1 cellular context compared by ENCODE assay signal in genomic region chr3:123201557-123202427, GRCh38.
TF ChIP-seq lines count a peak whose summit lies in the region.

Gene SEC22A, plus strand, starts transcription at chr3:123201943. Its CDS starts 7,275 bp downstream, at chr3:123209218.

TF ChIP-seq in WTC11, 78 proteins besides CTCF, POLR2A, EP300 and RAD21 (continued from another document):
- TF ChIP-seq E2F1 (CRISPR knock-in tag; IDR thresholded peaks at IDR 0.05), result 0 out of 2 replicates have a peak, but pooled peaks have one; percentile 59
- 0 out of 2 replicates have a peak, but pooled peaks have one; percentile 2 for TF ChIP-seq CREB1 (CRISPR knock-in tag; IDR thresholded peaks at IDR 0.05)
- no peak for TF ChIP-seq TEAD1 (CRISPR knock-in tag; IDR thresholded peaks at IDR 0.05)
- no peak for TF ChIP-seq PREB (CRISPR knock-in tag; IDR thresholded peaks at IDR 0.05; ENCODE audit: borderline replicate concordance)
- 0 out of 2 replicates have a peak, but pooled peaks have one; percentile 33 for TF ChIP-seq AFF4 (CRISPR knock-in tag; IDR thresholded peaks at IDR 0.05; ENCODE audit: borderline replicate concordance)
- no peak for TF ChIP-seq JAZF1 (CRISPR knock-in tag; IDR thresholded peaks at IDR 0.05)
- no peak for TF ChIP-seq NR2C2 (CRISPR knock-in tag; IDR thresholded peaks at IDR 0.05)
- TF ChIP-seq NFYB (CRISPR knock-in tag; conservative IDR thresholded peaks at IDR 0.05; ENCODE audit: low read depth), result peak; percentile 56; the same call in 1 of the 2 replicates
- TF ChIP-seq SP1 (CRISPR knock-in tag; conservative IDR thresholded peaks at IDR 0.05), result peak; percentile 78
- TF ChIP-seq GABPB1 (CRISPR knock-in tag; IDR thresholded peaks at IDR 0.05), result peak; percentile 27; the same call in 1 of the 2 replicates
- TF ChIP-seq ZNF232 (CRISPR knock-in tag; IDR thresholded peaks at IDR 0.05), result 0 out of 2 replicates have a peak, but pooled peaks have one; percentile 45
- TF ChIP-seq FOXP1 (CRISPR knock-in tag; IDR thresholded peaks at IDR 0.05; ENCODE audit: borderline replicate concordance), result no peak; the same call in 1 of the 2 replicates
- TF ChIP-seq RELA (CRISPR knock-in tag; IDR thresholded peaks at IDR 0.05; ENCODE audit: borderline replicate concordance), result 0 out of 2 replicates have a peak, but pooled peaks have one; percentile 44
- no peak for TF ChIP-seq ZNF138 (CRISPR knock-in tag; conservative IDR thresholded peaks at IDR 0.05)
